In the genomic region with DNA sequence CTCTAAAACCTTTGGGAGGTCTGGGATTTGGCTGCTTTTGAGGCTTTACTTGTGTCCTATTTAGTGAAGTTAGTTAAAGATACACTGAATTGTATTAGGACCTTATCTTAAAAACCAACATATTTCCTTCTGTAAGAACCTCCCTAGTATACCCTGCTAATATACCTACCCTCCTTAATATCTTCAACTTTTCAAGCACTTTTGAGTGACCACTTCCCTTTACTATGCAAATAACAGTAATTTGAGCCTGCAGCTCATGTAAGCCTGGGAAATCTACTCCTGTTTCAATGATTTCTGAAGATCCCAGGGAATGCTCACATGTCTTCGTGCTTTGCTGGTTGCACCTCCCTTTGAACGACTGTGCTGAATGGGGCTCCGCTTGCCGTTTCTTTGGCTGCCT, we compare ENCODE assay signal across 8 cellular contexts.
"Had no signal": no experiment of that assay in that cellular context is flagged by ENCODE, and none has a peak within 500 bp of the region (broad histone marks: within the 10 kb centered on the region; RNA-seq: fewer than 3 reads in every experiment).

No MANE protein-coding gene starts in this region.

- ATAC-seq: GM23338, K562 had no signal

- DNase-seq: H9, HCEC 1CT, IMR-90 had no signal

- FAIRE-seq: H1, H54, HTR-8/SVneo, K562 had no signal

- H3K4me3 ChIP-seq: GM23338, K562 had no signal
